Comparison of ENCODE assay signal across 1 cellular context in genomic region chr5:95471922-95472321, GRCh38.
TF ChIP-seq lines count a peak whose summit lies in the region.

No MANE protein-coding gene starts in this region.

TF ChIP-seq in WTC11, 78 proteins besides CTCF, POLR2A, EP300 and RAD21 (continued from another document):
- TF ChIP-seq HMGXB4 (CRISPR knock-in tag; IDR thresholded peaks at IDR 0.05): no peak
- no peak for TF ChIP-seq ZBTB21 (CRISPR knock-in tag; IDR thresholded peaks at IDR 0.05; ENCODE audit: borderline replicate concordance)
- TF ChIP-seq ELF4 (CRISPR knock-in tag; IDR thresholded peaks at IDR 0.05; ENCODE audit: low read depth): no peak
- TF ChIP-seq, protein P1, sequence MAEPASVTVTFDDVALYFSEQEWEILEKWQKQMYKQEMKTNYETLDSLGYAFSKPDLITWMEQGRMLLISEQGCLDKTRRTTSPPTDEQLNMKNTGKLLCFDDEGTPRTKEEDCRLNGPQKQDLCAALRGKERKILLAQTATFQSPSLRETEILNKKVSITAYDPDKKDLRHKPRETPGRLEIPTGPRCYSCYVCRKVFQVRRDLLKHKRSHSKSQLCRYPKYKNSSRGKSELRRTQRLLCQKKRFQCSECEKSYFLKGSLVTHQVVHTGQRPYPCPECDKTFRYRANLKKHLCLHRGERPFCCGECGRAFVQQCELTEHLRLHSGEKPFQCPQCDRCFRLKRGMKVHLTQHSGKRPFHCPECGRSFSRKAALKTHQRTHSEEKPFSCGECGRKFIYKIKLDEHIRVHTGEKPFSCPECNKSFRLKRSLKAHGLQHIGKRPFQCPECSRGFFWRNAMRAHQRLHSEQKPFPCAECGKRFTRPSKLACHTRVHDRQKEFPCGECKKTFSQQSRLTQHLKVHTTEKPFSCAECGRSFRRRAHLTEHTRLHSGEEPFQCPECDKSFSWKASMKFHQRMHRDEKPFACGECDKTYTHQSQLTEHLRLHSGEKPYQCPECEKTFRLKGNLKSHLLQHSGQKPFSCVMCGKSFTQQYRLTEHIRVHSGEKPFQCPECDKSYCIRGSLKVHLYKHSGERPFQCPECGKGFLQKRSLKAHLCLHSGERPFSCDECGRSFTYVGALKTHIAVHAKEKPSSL (CRISPR knock-in tag; conservative IDR thresholded peaks at IDR 0.05): no peak
